1 cellular context compared by ENCODE assay signal in the genomic region with DNA sequence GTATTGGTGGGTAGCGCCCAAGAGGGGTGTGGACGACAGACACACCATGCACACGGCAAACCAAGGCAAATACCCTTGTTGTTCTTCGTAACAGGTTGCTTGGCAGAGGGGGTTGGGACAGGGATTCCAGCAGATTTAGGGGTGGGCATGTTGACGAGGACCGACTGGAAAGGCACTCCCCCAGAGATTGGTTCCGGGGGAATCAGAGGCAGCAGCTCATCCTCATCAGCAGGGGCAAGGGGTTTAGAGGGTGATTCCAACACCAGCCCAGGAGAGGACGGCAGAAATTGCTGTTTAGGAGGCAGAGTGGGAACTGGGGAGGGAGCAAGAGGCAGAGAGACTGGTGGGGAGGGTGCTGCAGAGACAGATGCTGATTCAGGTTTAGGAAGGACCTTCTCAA.
TF ChIP-seq lines count a peak whose summit lies in the region.

No MANE protein-coding gene starts in this region.

TF ChIP-seq in K562, 482 proteins besides CTCF, POLR2A, EP300 and RAD21:
- TF ChIP-seq FUS (optimal IDR thresholded peaks at IDR 0.05; ENCODE audit: low read depth, low read length) (no peak), PRMT5 (CRISPR knock-in tag; IDR thresholded peaks at IDR 0.05) (no peak), TRIM24 (IDR thresholded peaks at IDR 0.05) (no peak), POLR2AphosphoS5 (IDR thresholded peaks at IDR 0.05; ENCODE audit: control insufficient read depth, insufficient read depth, low read depth, low read length) (peak; percentile 10; the same call in 1 of the 2 replicates), RBFOX2 (IDR thresholded peaks at IDR 0.05; ENCODE audit: low read depth, low read length) (peak; percentile 29), RBM22 (IDR thresholded peaks at IDR 0.05; ENCODE audit: low read depth, low read length, poor library complexity, severe bottlenecking) (no peak), NFE2L1 (tag; IDR thresholded peaks at IDR 0.05; ENCODE audit: borderline replicate concordance, low read depth) (no peak), CCAR2 (IDR thresholded peaks at IDR 0.05; ENCODE audit: low read depth, low read length) (no peak)
- TF ChIP-seq, protein P1, sequence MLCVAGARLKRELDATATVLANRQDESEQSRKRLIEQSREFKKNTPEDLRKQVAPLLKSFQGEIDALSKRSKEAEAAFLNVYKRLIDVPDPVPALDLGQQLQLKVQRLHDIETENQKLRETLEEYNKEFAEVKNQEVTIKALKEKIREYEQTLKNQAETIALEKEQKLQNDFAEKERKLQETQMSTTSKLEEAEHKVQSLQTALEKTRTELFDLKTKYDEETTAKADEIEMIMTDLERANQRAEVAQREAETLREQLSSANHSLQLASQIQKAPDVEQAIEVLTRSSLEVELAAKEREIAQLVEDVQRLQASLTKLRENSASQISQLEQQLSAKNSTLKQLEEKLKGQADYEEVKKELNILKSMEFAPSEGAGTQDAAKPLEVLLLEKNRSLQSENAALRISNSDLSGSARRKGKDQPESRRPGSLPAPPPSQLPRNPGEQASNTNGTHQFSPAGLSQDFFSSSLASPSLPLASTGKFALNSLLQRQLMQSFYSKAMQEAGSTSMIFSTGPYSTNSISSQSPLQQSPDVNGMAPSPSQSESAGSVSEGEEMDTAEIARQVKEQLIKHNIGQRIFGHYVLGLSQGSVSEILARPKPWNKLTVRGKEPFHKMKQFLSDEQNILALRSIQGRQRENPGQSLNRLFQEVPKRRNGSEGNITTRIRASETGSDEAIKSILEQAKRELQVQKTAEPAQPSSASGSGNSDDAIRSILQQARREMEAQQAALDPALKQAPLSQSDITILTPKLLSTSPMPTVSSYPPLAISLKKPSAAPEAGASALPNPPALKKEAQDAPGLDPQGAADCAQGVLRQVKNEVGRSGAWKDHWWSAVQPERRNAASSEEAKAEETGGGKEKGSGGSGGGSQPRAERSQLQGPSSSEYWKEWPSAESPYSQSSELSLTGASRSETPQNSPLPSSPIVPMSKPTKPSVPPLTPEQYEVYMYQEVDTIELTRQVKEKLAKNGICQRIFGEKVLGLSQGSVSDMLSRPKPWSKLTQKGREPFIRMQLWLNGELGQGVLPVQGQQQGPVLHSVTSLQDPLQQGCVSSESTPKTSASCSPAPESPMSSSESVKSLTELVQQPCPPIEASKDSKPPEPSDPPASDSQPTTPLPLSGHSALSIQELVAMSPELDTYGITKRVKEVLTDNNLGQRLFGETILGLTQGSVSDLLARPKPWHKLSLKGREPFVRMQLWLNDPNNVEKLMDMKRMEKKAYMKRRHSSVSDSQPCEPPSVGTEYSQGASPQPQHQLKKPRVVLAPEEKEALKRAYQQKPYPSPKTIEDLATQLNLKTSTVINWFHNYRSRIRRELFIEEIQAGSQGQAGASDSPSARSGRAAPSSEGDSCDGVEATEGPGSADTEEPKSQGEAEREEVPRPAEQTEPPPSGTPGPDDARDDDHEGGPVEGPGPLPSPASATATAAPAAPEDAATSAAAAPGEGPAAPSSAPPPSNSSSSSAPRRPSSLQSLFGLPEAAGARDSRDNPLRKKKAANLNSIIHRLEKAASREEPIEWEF (CRISPR knock-in tag; IDR thresholded peaks at IDR 0.05): no peak
- TF ChIP-seq, protein P2, sequence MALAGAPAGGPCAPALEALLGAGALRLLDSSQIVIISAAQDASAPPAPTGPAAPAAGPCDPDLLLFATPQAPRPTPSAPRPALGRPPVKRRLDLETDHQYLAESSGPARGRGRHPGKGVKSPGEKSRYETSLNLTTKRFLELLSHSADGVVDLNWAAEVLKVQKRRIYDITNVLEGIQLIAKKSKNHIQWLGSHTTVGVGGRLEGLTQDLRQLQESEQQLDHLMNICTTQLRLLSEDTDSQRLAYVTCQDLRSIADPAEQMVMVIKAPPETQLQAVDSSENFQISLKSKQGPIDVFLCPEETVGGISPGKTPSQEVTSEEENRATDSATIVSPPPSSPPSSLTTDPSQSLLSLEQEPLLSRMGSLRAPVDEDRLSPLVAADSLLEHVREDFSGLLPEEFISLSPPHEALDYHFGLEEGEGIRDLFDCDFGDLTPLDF (CRISPR knock-in tag; IDR thresholded peaks at IDR 0.05): no peak
- TF ChIP-seq, protein P3, sequence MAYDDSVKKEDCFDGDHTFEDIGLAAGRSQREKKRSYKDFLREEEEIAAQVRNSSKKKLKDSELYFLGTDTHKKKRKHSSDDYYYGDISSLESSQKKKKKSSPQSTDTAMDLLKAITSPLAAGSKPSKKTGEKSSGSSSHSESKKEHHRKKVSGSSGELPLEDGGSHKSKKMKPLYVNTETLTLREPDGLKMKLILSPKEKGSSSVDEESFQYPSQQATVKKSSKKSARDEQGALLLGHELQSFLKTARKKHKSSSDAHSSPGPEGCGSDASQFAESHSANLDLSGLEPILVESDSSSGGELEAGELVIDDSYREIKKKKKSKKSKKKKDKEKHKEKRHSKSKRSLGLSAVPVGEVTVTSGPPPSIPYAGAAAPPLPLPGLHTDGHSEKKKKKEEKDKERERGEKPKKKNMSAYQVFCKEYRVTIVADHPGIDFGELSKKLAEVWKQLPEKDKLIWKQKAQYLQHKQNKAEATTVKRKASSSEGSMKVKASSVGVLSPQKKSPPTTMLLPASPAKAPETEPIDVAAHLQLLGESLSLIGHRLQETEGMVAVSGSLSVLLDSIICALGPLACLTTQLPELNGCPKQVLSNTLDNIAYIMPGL (CRISPR knock-in tag; IDR thresholded peaks at IDR 0.05): 0 out of 2 replicates have a peak, but pooled peaks have one; percentile 15
- TF ChIP-seq, protein P4, sequence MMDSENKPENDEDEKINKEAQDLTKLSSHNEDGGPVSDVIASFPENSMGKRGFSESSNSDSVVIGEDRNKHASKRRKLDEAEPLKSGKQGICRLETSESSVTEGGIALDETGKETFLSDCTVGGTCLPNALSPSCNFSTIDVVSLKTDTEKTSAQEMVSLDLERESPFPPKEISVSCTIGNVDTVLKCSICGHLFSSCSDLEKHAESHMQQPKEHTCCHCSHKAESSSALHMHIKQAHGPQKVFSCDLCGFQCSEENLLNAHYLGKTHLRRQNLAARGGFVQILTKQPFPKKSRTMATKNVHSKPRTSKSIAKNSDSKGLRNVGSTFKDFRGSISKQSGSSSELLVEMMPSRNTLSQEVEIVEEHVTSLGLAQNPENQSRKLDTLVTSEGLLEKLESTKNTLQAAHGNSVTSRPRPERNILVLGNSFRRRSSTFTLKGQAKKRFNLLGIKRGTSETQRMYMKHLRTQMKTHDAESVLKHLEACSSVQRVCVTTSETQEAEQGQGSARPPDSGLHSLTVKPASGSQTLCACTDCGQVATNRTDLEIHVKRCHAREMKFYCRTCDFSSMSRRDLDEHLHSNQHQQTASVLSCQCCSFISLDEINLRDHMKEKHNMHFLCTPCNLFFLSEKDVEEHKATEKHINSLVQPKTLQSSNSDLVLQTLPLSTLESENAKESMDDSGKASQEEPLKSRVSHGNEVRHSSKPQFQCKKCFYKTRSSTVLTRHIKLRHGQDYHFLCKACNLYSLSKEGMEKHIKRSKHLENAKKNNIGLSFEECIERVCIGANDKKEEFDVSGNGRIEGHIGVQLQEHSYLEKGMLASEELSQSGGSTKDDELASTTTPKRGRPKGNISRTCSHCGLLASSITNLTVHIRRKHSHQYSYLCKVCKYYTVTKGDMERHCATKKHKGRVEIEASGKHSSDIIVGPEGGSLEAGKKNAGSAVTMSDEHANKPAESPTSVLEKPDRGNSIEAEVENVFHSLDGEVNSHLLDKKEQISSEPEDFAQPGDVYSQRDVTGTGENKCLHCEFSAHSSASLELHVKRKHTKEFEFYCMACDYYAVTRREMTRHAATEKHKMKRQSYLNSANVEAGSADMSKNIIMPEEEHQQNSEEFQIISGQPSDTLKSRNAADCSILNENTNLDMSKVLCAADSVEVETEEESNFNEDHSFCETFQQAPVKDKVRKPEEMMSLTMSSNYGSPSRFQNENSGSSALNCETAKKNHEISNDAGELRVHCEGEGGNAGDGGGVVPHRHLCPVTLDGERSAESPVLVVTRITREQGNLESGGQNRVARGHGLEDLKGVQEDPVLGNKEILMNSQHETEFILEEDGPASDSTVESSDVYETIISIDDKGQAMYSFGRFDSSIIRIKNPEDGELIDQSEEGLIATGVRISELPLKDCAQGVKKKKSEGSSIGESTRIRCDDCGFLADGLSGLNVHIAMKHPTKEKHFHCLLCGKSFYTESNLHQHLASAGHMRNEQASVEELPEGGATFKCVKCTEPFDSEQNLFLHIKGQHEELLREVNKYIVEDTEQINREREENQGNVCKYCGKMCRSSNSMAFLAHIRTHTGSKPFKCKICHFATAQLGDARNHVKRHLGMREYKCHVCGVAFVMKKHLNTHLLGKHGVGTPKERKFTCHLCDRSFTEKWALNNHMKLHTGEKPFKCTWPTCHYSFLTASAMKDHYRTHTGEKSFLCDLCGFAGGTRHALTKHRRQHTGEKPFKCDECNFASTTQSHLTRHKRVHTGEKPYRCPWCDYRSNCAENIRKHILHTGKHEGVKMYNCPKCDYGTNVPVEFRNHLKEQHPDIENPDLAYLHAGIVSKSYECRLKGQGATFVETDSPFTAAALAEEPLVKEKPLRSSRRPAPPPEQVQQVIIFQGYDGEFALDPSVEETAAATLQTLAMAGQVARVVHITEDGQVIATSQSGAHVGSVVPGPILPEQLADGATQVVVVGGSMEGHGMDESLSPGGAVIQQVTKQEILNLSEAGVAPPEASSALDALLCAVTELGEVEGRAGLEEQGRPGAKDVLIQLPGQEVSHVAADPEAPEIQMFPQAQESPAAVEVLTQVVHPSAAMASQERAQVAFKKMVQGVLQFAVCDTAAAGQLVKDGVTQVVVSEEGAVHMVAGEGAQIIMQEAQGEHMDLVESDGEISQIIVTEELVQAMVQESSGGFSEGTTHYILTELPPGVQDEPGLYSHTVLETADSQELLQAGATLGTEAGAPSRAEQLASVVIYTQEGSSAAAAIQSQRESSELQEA (IDR thresholded peaks at IDR 0.05; ENCODE audit: low read depth): no peak
- TF ChIP-seq, protein P5, sequence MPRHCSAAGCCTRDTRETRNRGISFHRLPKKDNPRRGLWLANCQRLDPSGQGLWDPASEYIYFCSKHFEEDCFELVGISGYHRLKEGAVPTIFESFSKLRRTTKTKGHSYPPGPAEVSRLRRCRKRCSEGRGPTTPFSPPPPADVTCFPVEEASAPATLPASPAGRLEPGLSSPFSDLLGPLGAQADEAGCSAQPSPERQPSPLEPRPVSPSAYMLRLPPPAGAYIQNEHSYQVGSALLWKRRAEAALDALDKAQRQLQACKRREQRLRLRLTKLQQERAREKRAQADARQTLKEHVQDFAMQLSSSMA (CRISPR knock-in tag; IDR thresholded peaks at IDR 0.05): no peak
